1 cellular context compared by ENCODE assay signal in genomic region chr19:2189880-2190279, GRCh38.
TF ChIP-seq lines count a peak whose summit lies in the region.

No MANE protein-coding gene starts in this region.

TF ChIP-seq in HepG2, 621 proteins besides CTCF, POLR2A, EP300 and RAD21:
- TF ChIP-seq ARHGAP35 (CRISPR knock-in tag; IDR thresholded peaks at IDR 0.05; ENCODE audit: borderline replicate concordance) (no peak), AGO2 (optimal IDR thresholded peaks at IDR 0.05; ENCODE audit: low read depth, low read length) (peak; percentile 34)
